Comparison of ENCODE assay signal across 22 cellular contexts in genomic region chr3:170980399-170980798, GRCh38. TPM values are rescaled to one million over a fixed set of nuclear protein-coding genes. Genes with fewer than 3 reads are reported as not detected.
"Had no signal": no experiment of that assay in that cellular context is flagged by ENCODE, and none has a peak within 500 bp of the region (broad histone marks: within the 10 kb centered on the region; RNA-seq: fewer than 3 reads in every experiment).

No MANE protein-coding gene starts in this region.

- H3K36me3 Mint-ChIP-seq: activated naive CD8-positive, alpha-beta T cell had no signal

- FAIRE-seq: urothelium cell line had no signal

- DNase-seq: activated CD4-positive, CD25-positive, alpha-beta regulatory T cell treated with anti-CD3 and anti-CD28 coated beads, Interleukin-2, amount 50 U/mL, for 72 hours; dermis blood vessel endothelial cell; gastrocnemius medialis; heart left ventricle; left lung; midbrain; nephron progenitor cell; occipital lobe; retina; stimulated activated naive CD4-positive, alpha-beta T cell; T-helper 2 cell; thyroid gland had no signal

- ATAC-seq: gastrocnemius medialis, heart left ventricle, left lung had no signal

- H3K4me3 ChIP-seq: gastrocnemius medialis, heart left ventricle, left lung, thyroid gland had no signal

- H3K4me3 Mint-ChIP-seq: activated naive CD8-positive, alpha-beta T cell; nephron progenitor cell had no signal

- H3K36me3 ChIP-seq: gastrocnemius medialis, heart left ventricle, left lung, thyroid gland had no signal

- H3K27me3 ChIP-seq: gastrocnemius medialis, heart left ventricle, left lung, thyroid gland had no signal

- H3K4me1 Mint-ChIP-seq: nephron progenitor cell had no signal

- H3K27ac Mint-ChIP-seq: activated naive CD8-positive, alpha-beta T cell; nephron progenitor cell had no signal

- H3K27ac ChIP-seq: gastrocnemius medialis, heart left ventricle, left lung, thyroid gland, VCaP had no signal

- H3K9me3 ChIP-seq: gastrocnemius medialis, thyroid gland had no signal

RNA-seq across cellular contexts. Expression of gene SLC2A2, which starts 46.1 kb away (rescaled TPM):
- total RNA-seq: cerebellum, dermis blood vessel endothelial cell, epithelial cell of proximal tubule, fibroblast of lung, heart left ventricle, kidney epithelial cell, left lung, lung microvascular endothelial cell, occipital lobe, posterior vena cava, subcutaneous adipose tissue, thyroid gland had no signal
- polyA plus RNA-seq: fibroblast of lung had no signal
